19 cellular contexts compared by ENCODE assay signal in genomic region chr11:6904804-6905203, GRCh38. TPM values are rescaled to one million over a fixed set of nuclear protein-coding genes. Genes with fewer than 3 reads are reported as not detected.
"Had no signal": no experiment of that assay in that cellular context is flagged by ENCODE, and none has a peak within 500 bp of the region (broad histone marks: within the 10 kb centered on the region; RNA-seq: fewer than 3 reads in every experiment).

No MANE protein-coding gene starts in this region.

RNA-seq across cellular contexts. Expression of gene OR2D2, which starts 12.5 kb away (rescaled TPM):
- total RNA-seq: activated B cell treated with CpG ODN at 0.5 μM for 24 hours; activated CD4-positive, alpha-beta memory T cell treated with anti-CD3 and anti-CD28 coated beads for 36 hours; activated CD8-positive, alpha-beta memory T cell treated with anti-CD3 and anti-CD28 coated beads for 36 hours; activated CD8-positive, alpha-beta T cell treated with anti-CD3 and anti-CD28 coated beads for 36 hours; activated naive CD4-positive, alpha-beta T cell treated with anti-CD3 and anti-CD28 coated beads for 36 hours; activated naive CD8-positive, alpha-beta T cell treated with anti-CD3 and anti-CD28 coated beads for 36 hours; activated T-cell treated with anti-CD3 and anti-CD28 coated beads, Interleukin-2, amount 50 U/mL, for 4 hours; activated T-helper 17 cell treated with anti-CD3 and anti-CD28 coated beads, Interleukin-2, amount 50 U/mL, for 72 hours; aorta; cardiac septum had no signal
- polyA plus RNA-seq: adrenal gland, aorta had no signal

RNA-seq across cellular contexts. Expression of gene OR2D3, which starts 16.0 kb away (rescaled TPM):
- total RNA-seq: activated B cell treated with CpG ODN at 0.5 μM for 24 hours; activated CD4-positive, alpha-beta memory T cell treated with anti-CD3 and anti-CD28 coated beads for 36 hours; activated CD4-positive, alpha-beta T cell treated with anti-CD3 and anti-CD28 coated beads, Interleukin-2, amount 10 ng/mL, durations not matched to agents 24 days and 14 days; activated CD8-positive, alpha-beta memory T cell treated with anti-CD3 and anti-CD28 coated beads for 36 hours; activated CD8-positive, alpha-beta T cell treated with anti-CD3 and anti-CD28 coated beads for 36 hours; activated naive CD4-positive, alpha-beta T cell treated with anti-CD3 and anti-CD28 coated beads for 36 hours; activated naive CD4-positive, alpha-beta T cell treated with anti-CD3 and anti-CD28 coated beads, Interleukin-2, amount 50 U/mL, for 72 hours; activated naive CD8-positive, alpha-beta T cell treated with anti-CD3 and anti-CD28 coated beads for 36 hours; activated T-cell treated with anti-CD3 and anti-CD28 coated beads, Interleukin-2, amount 50 U/mL, for 4 hours; activated T-cell treated with anti-CD3 and anti-CD28 coated beads, Interleukin-2, amount 50 U/mL, for 72 hours; activated T-helper 1 cell treated with anti-CD3 and anti-CD28 coated beads, Interleukin-12 subunit alpha, Interleukin-12 subunit beta, Interleukin-2, Interleukin-4 antibody, amounts not matched to agents 30 ng/mL and 10 ng/mL and 1 ng/mL, durations not matched to agents 14 hours and 24 hours and 36 hours; activated T-helper 17 cell treated with anti-CD3 and anti-CD28 coated beads, Interleukin-2, amount 50 U/mL, for 72 hours; adrenal gland; aorta; astrocyte; body of pancreas; breast epithelium; cardiac septum; cerebellum had no signal
- polyA plus RNA-seq: adrenal gland, aorta had no signal

RNA-seq across cellular contexts. Expression of gene OR10A4, which starts 28.4 kb away (rescaled TPM):
- total RNA-seq: activated B cell treated with CpG ODN at 0.5 μM for 24 hours; activated CD4-positive, alpha-beta memory T cell treated with anti-CD3 and anti-CD28 coated beads for 36 hours; activated CD4-positive, alpha-beta T cell treated with anti-CD3 and anti-CD28 coated beads, Interleukin-2, amount 10 ng/mL, durations not matched to agents 24 days and 14 days; activated CD8-positive, alpha-beta memory T cell treated with anti-CD3 and anti-CD28 coated beads for 36 hours; activated CD8-positive, alpha-beta T cell treated with anti-CD3 and anti-CD28 coated beads for 36 hours; activated naive CD4-positive, alpha-beta T cell treated with anti-CD3 and anti-CD28 coated beads for 36 hours; activated naive CD4-positive, alpha-beta T cell treated with anti-CD3 and anti-CD28 coated beads, Interleukin-2, amount 50 U/mL, for 72 hours; activated naive CD8-positive, alpha-beta T cell treated with anti-CD3 and anti-CD28 coated beads for 36 hours; activated T-cell treated with anti-CD3 and anti-CD28 coated beads, Interleukin-2, amount 50 U/mL, for 4 hours; activated T-cell treated with anti-CD3 and anti-CD28 coated beads, Interleukin-2, amount 50 U/mL, for 72 hours; activated T-helper 1 cell treated with anti-CD3 and anti-CD28 coated beads, Interleukin-12 subunit alpha, Interleukin-12 subunit beta, Interleukin-2, Interleukin-4 antibody, amounts not matched to agents 30 ng/mL and 10 ng/mL and 1 ng/mL, durations not matched to agents 14 hours and 24 hours and 36 hours; activated T-helper 17 cell treated with anti-CD3 and anti-CD28 coated beads, Interleukin-2, amount 50 U/mL, for 72 hours; adrenal gland; aorta; astrocyte; body of pancreas; breast epithelium; cardiac septum; cerebellum had no signal
- polyA plus RNA-seq: adrenal gland, aorta had no signal

RNA-seq across cellular contexts. Expression of gene OR10A2, which starts 41.9 kb away (rescaled TPM):
- total RNA-seq: activated B cell treated with CpG ODN at 0.5 μM for 24 hours; activated CD4-positive, alpha-beta memory T cell treated with anti-CD3 and anti-CD28 coated beads for 36 hours; activated CD4-positive, alpha-beta T cell treated with anti-CD3 and anti-CD28 coated beads, Interleukin-2, amount 10 ng/mL, durations not matched to agents 24 days and 14 days; activated CD8-positive, alpha-beta memory T cell treated with anti-CD3 and anti-CD28 coated beads for 36 hours; activated CD8-positive, alpha-beta T cell treated with anti-CD3 and anti-CD28 coated beads for 36 hours; activated naive CD4-positive, alpha-beta T cell treated with anti-CD3 and anti-CD28 coated beads for 36 hours; activated naive CD8-positive, alpha-beta T cell treated with anti-CD3 and anti-CD28 coated beads for 36 hours; activated T-cell treated with anti-CD3 and anti-CD28 coated beads, Interleukin-2, amount 50 U/mL, for 4 hours; activated T-cell treated with anti-CD3 and anti-CD28 coated beads, Interleukin-2, amount 50 U/mL, for 72 hours; activated T-helper 1 cell treated with anti-CD3 and anti-CD28 coated beads, Interleukin-12 subunit alpha, Interleukin-12 subunit beta, Interleukin-2, Interleukin-4 antibody, amounts not matched to agents 30 ng/mL and 10 ng/mL and 1 ng/mL, durations not matched to agents 14 hours and 24 hours and 36 hours; activated T-helper 17 cell treated with anti-CD3 and anti-CD28 coated beads, Interleukin-2, amount 50 U/mL, for 72 hours; adrenal gland; aorta; astrocyte; body of pancreas; breast epithelium; cardiac septum; cerebellum had no signal
- polyA plus RNA-seq: adrenal gland had no signal
